Comparison of ENCODE assay signal across 15 cellular contexts in the genomic region with DNA sequence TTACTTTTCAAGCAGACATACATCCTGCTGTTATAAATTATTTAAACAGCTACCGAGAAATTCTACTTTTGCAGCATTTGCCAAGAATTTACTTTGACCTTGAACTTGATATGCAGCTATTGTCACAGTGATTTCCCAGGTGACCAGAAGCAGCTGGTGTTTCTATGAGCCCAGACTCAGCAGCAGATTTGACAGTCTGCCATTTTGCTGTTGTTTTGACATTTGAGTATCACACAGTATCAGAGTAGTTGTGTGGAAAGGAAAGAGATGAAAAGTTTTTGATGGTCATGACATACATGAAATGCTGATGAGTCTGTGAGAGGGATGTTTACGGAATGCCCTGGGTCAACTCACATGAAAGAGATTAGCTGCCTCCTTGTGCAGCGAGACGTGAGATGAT. TPM values are rescaled to one million over a fixed set of nuclear protein-coding genes. Genes with fewer than 3 reads are reported as not detected.
DNase-seq lines count a peak whose midpoint lies in the region; ATAC-seq and TF ChIP-seq lines count a peak whose summit lies in the region.
"Had no signal": no experiment of that assay in that cellular context is flagged by ENCODE, and none has a peak within 500 bp of the region (broad histone marks: within the 10 kb centered on the region; RNA-seq: fewer than 3 reads in every experiment).

No MANE protein-coding gene starts in this region.

- in situ Hi-C loops in GM13977 (cut with MboI; ENCODE audit: low pct_unique_long_range_greater_than_20kb, low sequenced_read_pairs, unreplicated experiment) = no loop called here

- H3K27me3 ChIP-seq in psoas muscle (ENCODE audit: insufficient read depth in 3 of 3, low read length in 2 of 3) (no peaks in the 10 kb centered on the region), BE2C (no peaks in the 10 kb centered on the region)

- no peaks in the 10 kb centered on the region for H3K36me3 ChIP-seq in psoas muscle (ENCODE audit: insufficient read depth in 1 of 2, low read depth in 1 of 2)
- H3K36me3 ChIP-seq in BE2C = no peaks in the 10 kb centered on the region

- intact Hi-C loops in psoas muscle (cut with DNase I) = no loop called here

- 28 to 32% (median 29%) methylated on average over 4 of the region's 4 CpGs for WGBS in psoas muscle, 3 donors

- TF ChIP-seq CTCF in choroid plexus epithelial cell (conservative IDR thresholded peaks at IDR 0.05; ENCODE audit: low read depth, low read length) = no peak
- TF ChIP-seq CTCF in psoas muscle (IDR thresholded peaks at IDR 0.05) = no peak
- TF ChIP-seq CTCF in BE2C (IDR thresholded peaks at IDR 0.05; ENCODE audit: low read depth, low read length) = no peak
- TF ChIP-seq CTCF in GM13977 (IDR thresholded peaks at IDR 0.05; ENCODE audit: extremely low read depth, insufficient read depth, missing control alignments) = no peak

- H3K9me3 ChIP-seq in psoas muscle = no peaks in the 10 kb centered on the region
- H3K9me3 ChIP-seq in BE2C = no peaks in the 10 kb centered on the region

- no peak overlapping the region for H3K4me3 ChIP-seq in choroid plexus epithelial cell (ENCODE audit: low read depth, low read length)
- H3K4me3 ChIP-seq in psoas muscle = no peak overlapping the region
- no peak overlapping the region for H3K4me3 ChIP-seq in BE2C (ENCODE audit: low read depth, low read length)

- peak overlapping the region; percentile 3 for H3K27ac ChIP-seq in psoas muscle

- H3K4me1 ChIP-seq in psoas muscle (no peaks in the 10 kb centered on the region), BE2C (no peaks in the 10 kb centered on the region)

- ATAC-seq in psoas muscle = peak in 1 of 4 donors; percentile 72

- DNase-seq in NCI-H1092 (lab: John Stamatoyannopoulos, UW) (peak; percentile 16), NCI-H2171 (lab: John Stamatoyannopoulos, UW) (peak; percentile 58), choroid plexus epithelial cell (ENCODE audit: low read depth) (peak; percentile 4), psoas muscle (no peak), BE2C (no peak), GM13977 (ENCODE audit: low spot score) (no peak), NK-92 (lab: John Stamatoyannopoulos, UW; ENCODE audit: unreplicated experiment) (no peak)
- DNase-seq: ACHN; Calu3; CD4-positive, alpha-beta T cell; KBM-7; NCI-H1048; NCI-H187; NCI-H2227 treated with DMSO at 0.1 percent for 48 hours; SHP77 had no signal

RNA-seq across cellular contexts. Expression of a gene that starts 6.6 kb away (rescaled TPM):
- total RNA-seq in psoas muscle = 1 to 10 TPM in 1 of 4 donors, not detected in 3; 1.5 TPM
- polyA plus RNA-seq in psoas muscle = not detected
- polyA plus RNA-seq in BE2C (2012; ENCODE audit: insufficient read depth, insufficient read length, low read depth) = not detected
- total RNA-seq: Calu3; CD4-positive, alpha-beta T cell had no signal

Comparison
In these comparisons a context has a peak if more than half of its experiments do, and no peak if none do; other contexts are left out.
1. DNase-seq: peak in NCI-H1092 (single experiment), NCI-H2171 (single experiment) and choroid plexus epithelial cell (single experiment); none in psoas muscle (0 of 2), BE2C (single experiment), GM13977 (single experiment) and NK-92 (single experiment).